Comparison of ENCODE assay signal across 35 cellular contexts in the genomic region with DNA sequence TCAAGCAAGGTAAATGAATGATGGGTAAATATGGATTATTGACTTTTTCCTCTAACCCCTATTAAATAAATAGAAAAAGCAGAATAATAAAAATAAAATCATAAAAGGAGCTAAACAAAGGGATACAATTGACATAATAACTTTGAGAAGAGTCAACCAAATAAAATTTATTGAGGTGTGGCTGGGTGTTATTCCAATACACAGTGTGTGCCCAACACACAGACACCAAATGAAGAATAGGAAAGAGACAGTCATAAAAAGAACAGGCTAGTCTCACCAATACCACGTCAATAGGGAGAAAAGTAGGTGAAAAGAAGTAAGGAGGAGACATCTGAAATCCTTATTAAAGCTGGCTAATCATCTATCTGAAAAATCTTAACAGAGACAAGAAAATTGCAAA.
"Had no signal": no experiment of that assay in that cellular context is flagged by ENCODE, and none has a peak within 500 bp of the region (broad histone marks: within the 10 kb centered on the region; RNA-seq: fewer than 3 reads in every experiment).

No MANE protein-coding gene starts in this region.

- DNase-seq: activated B cell treated with CpG ODN at 0.5 μM for 24 hours; activated CD4-positive, alpha-beta T cell treated with anti-CD3 and anti-CD28 coated beads for 48 hours; activated CD4-positive, alpha-beta T cell treated with anti-CD3 and anti-CD28 coated beads, Interleukin-2, amount 50 U/mL, for 1 hour; activated CD4-positive, alpha-beta T cell treated with anti-CD3 and anti-CD28 coated beads, Interleukin-2, amount 50 U/mL, for 48 hours; activated CD8-positive, alpha-beta memory T cell treated with anti-CD3 and anti-CD28 coated beads for 24 hours; activated CD8-positive, alpha-beta T cell treated with anti-CD3 and anti-CD28 coated beads for 36 hours; activated effector memory CD4-positive, alpha-beta T cell treated with anti-CD3 and anti-CD28 coated beads, Interleukin-2, amount 50 U/mL, for 16 hours; activated naive CD4-positive, alpha-beta T cell treated with anti-CD3 and anti-CD28 coated beads for 36 hours; activated naive CD8-positive, alpha-beta T cell treated with anti-CD3 and anti-CD28 coated beads for 36 hours; activated naive CD8-positive, alpha-beta T cell treated with anti-CD3 and anti-CD28 coated beads, Interleukin-2, amount 50 U/mL, for 24 hours; activated T-cell treated with anti-CD3 and anti-CD28 coated beads, Interleukin-2, amount 50 U/mL, for 1 hour; activated T-cell treated with anti-CD3 and anti-CD28 coated beads, Interleukin-2, amount 50 U/mL, for 48 hours; adrenal gland; amygdala; aorta; body of pancreas; caudate nucleus; cortex of kidney; dermis blood vessel endothelial cell; effector CD4-positive, alpha-beta T cell; effector memory CD8-positive, alpha-beta T cell; erythroblast; foreskin keratinocyte; gastrocnemius medialis; glutamatergic neuron; heart left ventricle; T-helper 17 cell; T1000; WERI-Rb-1 had no signal

- H3K4me3 Mint-ChIP-seq: activated B cell treated with CpG ODN at 0.5 μM for 24 hours; activated CD8-positive, alpha-beta T cell treated with anti-CD3 and anti-CD28 coated beads for 36 hours; activated naive CD4-positive, alpha-beta T cell treated with anti-CD3 and anti-CD28 coated beads for 36 hours; activated naive CD4-positive, alpha-beta T cell treated with anti-CD3 and anti-CD28 coated beads, Interleukin-2, amount 50 U/mL, for 24 hours; activated naive CD8-positive, alpha-beta T cell treated with anti-CD3 and anti-CD28 coated beads for 36 hours; activated naive CD8-positive, alpha-beta T cell treated with anti-CD3 and anti-CD28 coated beads, Interleukin-2, amount 50 U/mL, for 24 hours; activated T-helper 1 cell treated with anti-CD3 and anti-CD28 coated beads, Interleukin-12 subunit alpha, Interleukin-12 subunit beta, Interleukin-2, Interleukin-4 antibody, amounts not matched to agents 30 ng/mL and 10 ng/mL and 1 ng/mL, durations not matched to agents 14 hours and 24 hours and 36 hours; effector memory CD8-positive, alpha-beta T cell; T-helper 17 cell; T-helper 2 cell treated with Interferon-gamma antibody and Interleukin-4, amounts not matched to agents 5 μg/mL and 100 μg/mL, for 36 hours had no signal

- H3K27ac ChIP-seq: adrenal gland, body of pancreas, esophagus muscularis mucosa, foreskin keratinocyte, gastrocnemius medialis, heart left ventricle, WERI-Rb-1 had no signal

- H3K36me3 Mint-ChIP-seq: activated naive CD4-positive, alpha-beta T cell treated with anti-CD3 and anti-CD28 coated beads, Interleukin-2, amount 50 U/mL, for 24 hours; activated naive CD8-positive, alpha-beta T cell treated with anti-CD3 and anti-CD28 coated beads for 36 hours had no signal

- H3K36me3 ChIP-seq: adrenal gland, esophagus muscularis mucosa, gastrocnemius medialis, heart left ventricle, WERI-Rb-1 had no signal

- H3K4me1 Mint-ChIP-seq: activated B cell treated with CpG ODN at 0.5 μM for 24 hours; activated naive CD4-positive, alpha-beta T cell treated with anti-CD3 and anti-CD28 coated beads, Interleukin-2, amount 50 U/mL, for 24 hours; activated naive CD8-positive, alpha-beta T cell treated with anti-CD3 and anti-CD28 coated beads for 36 hours; activated naive CD8-positive, alpha-beta T cell treated with anti-CD3 and anti-CD28 coated beads, Interleukin-2, amount 50 U/mL, for 24 hours; T-helper 17 cell had no signal

- H3K27me3 Mint-ChIP-seq: activated B cell treated with CpG ODN at 0.5 μM for 24 hours; activated CD8-positive, alpha-beta T cell treated with anti-CD3 and anti-CD28 coated beads for 36 hours; activated naive CD8-positive, alpha-beta T cell treated with anti-CD3 and anti-CD28 coated beads for 36 hours; activated naive CD8-positive, alpha-beta T cell treated with anti-CD3 and anti-CD28 coated beads, Interleukin-2, amount 50 U/mL, for 24 hours; effector memory CD8-positive, alpha-beta T cell; T-helper 17 cell had no signal

- ATAC-seq: activated CD4-positive, CD25-positive, alpha-beta regulatory T cell treated with anti-CD3 and anti-CD28 coated beads, Interleukin-2, amount 50 U/mL, for 24 hours; activated CD8-positive, alpha-beta T cell treated with anti-CD3 and anti-CD28 coated beads for 36 hours; activated naive CD8-positive, alpha-beta T cell treated with anti-CD3 and anti-CD28 coated beads, Interleukin-2, amount 50 U/mL, for 24 hours; body of pancreas; effector memory CD8-positive, alpha-beta T cell; foreskin keratinocyte; gastrocnemius medialis; heart left ventricle; T-helper 17 cell had no signal

- H3K4me1 ChIP-seq: adrenal gland, body of pancreas, esophagus muscularis mucosa, foreskin keratinocyte, gastrocnemius medialis, heart left ventricle had no signal

- H3K9me3 Mint-ChIP-seq: activated B cell treated with CpG ODN at 0.5 μM for 24 hours; activated CD8-positive, alpha-beta T cell treated with anti-CD3 and anti-CD28 coated beads for 36 hours; activated naive CD4-positive, alpha-beta T cell treated with anti-CD3 and anti-CD28 coated beads, Interleukin-2, amount 50 U/mL, for 24 hours; activated naive CD8-positive, alpha-beta T cell treated with anti-CD3 and anti-CD28 coated beads for 36 hours; activated naive CD8-positive, alpha-beta T cell treated with anti-CD3 and anti-CD28 coated beads, Interleukin-2, amount 50 U/mL, for 24 hours; activated T-helper 1 cell treated with anti-CD3 and anti-CD28 coated beads, Interleukin-12 subunit alpha, Interleukin-12 subunit beta, Interleukin-2, Interleukin-4 antibody, amounts not matched to agents 30 ng/mL and 10 ng/mL and 1 ng/mL, durations not matched to agents 14 hours and 24 hours and 36 hours; activated T-helper 2 cell treated with anti-CD3 and anti-CD28 coated beads, Interferon-gamma antibody, Interleukin-2, Interleukin-4, amounts not matched to agents 10 μg/mL and 5 μg/mL and 100 μg/mL, durations not matched to agents 14 hours and 24 hours and 36 hours; T-helper 2 cell treated with Interferon-gamma antibody and Interleukin-4, amounts not matched to agents 5 μg/mL and 100 μg/mL, for 36 hours had no signal

- H3K27ac Mint-ChIP-seq: activated B cell treated with CpG ODN at 0.5 μM for 24 hours; activated CD8-positive, alpha-beta T cell treated with anti-CD3 and anti-CD28 coated beads for 36 hours; activated naive CD4-positive, alpha-beta T cell treated with anti-CD3 and anti-CD28 coated beads for 36 hours; activated naive CD4-positive, alpha-beta T cell treated with anti-CD3 and anti-CD28 coated beads, Interleukin-2, amount 50 U/mL, for 24 hours; activated naive CD8-positive, alpha-beta T cell treated with anti-CD3 and anti-CD28 coated beads for 36 hours; activated naive CD8-positive, alpha-beta T cell treated with anti-CD3 and anti-CD28 coated beads, Interleukin-2, amount 50 U/mL, for 24 hours; activated T-helper 1 cell treated with anti-CD3 and anti-CD28 coated beads, Interleukin-12 subunit alpha, Interleukin-12 subunit beta, Interleukin-2, Interleukin-4 antibody, amounts not matched to agents 30 ng/mL and 10 ng/mL and 1 ng/mL, durations not matched to agents 14 hours and 24 hours and 36 hours; activated T-helper 2 cell treated with anti-CD3 and anti-CD28 coated beads, Interferon-gamma antibody, Interleukin-2, Interleukin-4, amounts not matched to agents 10 μg/mL and 5 μg/mL and 100 μg/mL, durations not matched to agents 14 hours and 24 hours and 36 hours; effector memory CD8-positive, alpha-beta T cell; T-helper 17 cell; T-helper 2 cell treated with Interferon-gamma antibody and Interleukin-4, amounts not matched to agents 5 μg/mL and 100 μg/mL, for 36 hours had no signal

- H3K9me3 ChIP-seq: adrenal gland, body of pancreas, esophagus muscularis mucosa, gastrocnemius medialis, heart left ventricle had no signal

- H3K4me3 ChIP-seq: adrenal gland, body of pancreas, esophagus muscularis mucosa, gastrocnemius medialis, heart left ventricle had no signal

- H3K27me3 ChIP-seq: adrenal gland, body of pancreas, esophagus muscularis mucosa, foreskin keratinocyte, gastrocnemius medialis, heart left ventricle had no signal
